Comparison of ENCODE assay signal across 15 cellular contexts in genomic region chr1:33056426-33056825, GRCh38.
"Had no signal": no experiment of that assay in that cellular context is flagged by ENCODE, and none has a peak within 500 bp of the region (broad histone marks: within the 10 kb centered on the region; RNA-seq: fewer than 3 reads in every experiment).

No MANE protein-coding gene starts in this region.

- DNase-seq: activated CD4-positive, alpha-beta T cell treated with anti-CD3 and anti-CD28 coated beads, Interleukin-2, amount 10 ng/mL, durations not matched to agents 7 days and 5 days; activated CD8-positive, alpha-beta T cell treated with anti-CD3 and anti-CD28 coated beads, Interleukin-2, amount 10 ng/mL, durations not matched to agents 7 days and 5 days; activated naive CD4-positive, alpha-beta T cell treated with Interleukin-2 at 50 U/mL for 16 hours; activated T-cell treated with anti-CD3 and anti-CD28 coated beads, Interleukin-2, amount 50 U/mL, for 24 hours; anterior cingulate cortex; central memory CD4-positive, alpha-beta T cell; colonic mucosa; head of caudate nucleus; kidney glomerular epithelial cell; left ventricle myocardium inferior; midbrain; nucleus accumbens; retina; transverse colon had no signal

- H3K4me1 ChIP-seq: colonic mucosa had no signal

- H3K4me3 ChIP-seq: colonic mucosa, left ventricle myocardium inferior, suprapubic skin, transverse colon had no signal

- H3K9me3 ChIP-seq: colonic mucosa, left ventricle myocardium inferior, suprapubic skin, transverse colon had no signal

- H3K36me3 ChIP-seq: colonic mucosa, left ventricle myocardium inferior, suprapubic skin, transverse colon had no signal

- H3K27me3 ChIP-seq: colonic mucosa, suprapubic skin, transverse colon had no signal

- H3K27ac ChIP-seq: suprapubic skin had no signal

- ATAC-seq: activated CD8-positive, alpha-beta T cell treated with anti-CD3 and anti-CD28 coated beads, Interleukin-2, amount 10 ng/mL, durations not matched to agents 7 days and 5 days had no signal
